Comparison of ENCODE assay signal across 11 cellular contexts in genomic region chr17:32491371-32492280, GRCh38. TPM values are rescaled to one million over a fixed set of nuclear protein-coding genes. Genes with fewer than 3 reads are reported as not detected.
DNase-seq lines count a peak whose midpoint lies in the region; ATAC-seq, FAIRE-seq and TF ChIP-seq lines count a peak whose summit lies in the region.
"Had no signal": no experiment of that assay in that cellular context is flagged by ENCODE, and none has a peak within 500 bp of the region (broad histone marks: within the 10 kb centered on the region; RNA-seq: fewer than 3 reads in every experiment).

No MANE protein-coding gene starts in this region.

- no peak overlapping the region for H3K56ac ChIP-seq in H1 (replicated peaks; ENCODE audit: insufficient read length, low read depth, low read length)

- CTCF ChIA-PET in MCF 10A (lab: Yijun Ruan, JAX) (interaction anchor here (0.6 to 1.8 kb wide), 4 partner anchors 8 to 1013 kb away, joined by 3 to 9 read pairs (median 4); no protein-coding TSS in a partner anchor), H1 (lab: Charles Lee; ENCODE audit: partially characterized antibody) (interaction anchor here (0.7 to 1.6 kb wide), 7 partner anchors 19 to 166 kb away, joined by 3 to 7 read pairs (median 4); no protein-coding TSS in a partner anchor)

- ATAC-seq in T-helper 17 cell (peak; percentile 20), HG02798 (IDR thresholded peaks at IDR 0.05; ENCODE audit: poor library complexity, unreplicated experiment) (no peak)
- ATAC-seq: left cardiac atrium had no signal

- no peak for TF ChIP-seq CTCF in MCF 10A (IDR thresholded peaks at IDR 0.05; ENCODE audit: unreplicated experiment)
- TF ChIP-seq CTCF in breast epithelium (IDR thresholded peaks at IDR 0.05) = no peak
- TF ChIP-seq CTCF in H1 (IDR thresholded peaks at IDR 0.05; ENCODE audit: control extremely low read depth in 1 of 3, insufficient read depth in 1 of 3, low read depth in 1 of 3, low read length in 3 of 3) = no peak

- H3K4ac ChIP-seq in H1 (replicated peaks; ENCODE audit: insufficient read length, low read depth, low read length) = no peak overlapping the region

- no peak for FAIRE-seq in H1 (lab: Jason Lieb, UNC)

- peaks cover 36% of the 10 kb centered on the region for H3K4me1 Mint-ChIP-seq in MCF 10A (ENCODE audit: insufficient read depth, unreplicated experiment)
- H3K4me1 Mint-ChIP-seq in T-helper 17 cell = peaks cover 39% of the 10 kb centered on the region

- WGBS in H1 (ENCODE audit: extremely low coverage in 1 of 2, insufficient coverage in 1 of 2, insufficient read length in 1 of 2, insufficient replicate concordance in 2 of 2, low coverage in 1 of 2, low lambda C conversion rate in 2 of 2, missing lambda C conversion rate in 1 of 2), 2 experiments = 86% methylated on average over 21 of the region's 21 CpGs; no CpG with 5 or more reads in 1 of the 2 experiments
- WGBS in thymus = 92% methylated on average over 21 of the region's 21 CpGs

- H2AFZ ChIP-seq in H1 (ENCODE audit: low read length) = no peak overlapping the region

- no peak overlapping the region for H3K14ac ChIP-seq in H1 (ENCODE audit: insufficient read length)

- H4K91ac ChIP-seq in H1 (replicated peaks; ENCODE audit: insufficient read length, low read length) = no peak overlapping the region

- H3K27ac ChIP-seq in breast epithelium (no peak overlapping the region), H1 (ENCODE audit: low read depth, low read length) (no peak overlapping the region), thymus (ENCODE audit: low read depth) (peak overlapping the region; percentile 58)
- H3K27ac ChIP-seq: epithelial cell of prostate had no signal

- H3K9me3 ChIP-seq in breast epithelium (no peaks in the 10 kb centered on the region), T-helper 17 cell (ENCODE audit: control insufficient read depth, low read length, poor library complexity, severe bottlenecking) (no peaks in the 10 kb centered on the region), H1 (ENCODE audit: insufficient read depth in 2 of 2, low read depth in 1 of 2, low read length in 1 of 2) (no peaks in the 10 kb centered on the region), thymus (ENCODE audit: control insufficient read depth) (peaks cover 2% of the 10 kb centered on the region)

- H3K27ac Mint-ChIP-seq in MCF 10A (ENCODE audit: low read depth, unreplicated experiment) = peak overlapping the region; percentile 79
- H3K27ac Mint-ChIP-seq in T-helper 17 cell = peak overlapping the region; percentile 94

- H4K20me1 ChIP-seq in H1 (replicated peaks in 1 of 2; ENCODE audit: control insufficient read depth in 1 of 2, insufficient read depth in 2 of 2, low read length in 2 of 2) = peaks cover 3 to 13% of the 10 kb centered on the region in 2 experiments

- H3K36me3 Mint-ChIP-seq in MCF 10A (ENCODE audit: insufficient read depth, unreplicated experiment) = peaks cover 14% of the 10 kb centered on the region
- H3K36me3 Mint-ChIP-seq in T-helper 17 cell (ENCODE audit: low read depth) = peaks cover 2% of the 10 kb centered on the region

- no peak overlapping the region for H2AK5ac ChIP-seq in H1 (ENCODE audit: low read depth, low read length)

- no peak overlapping the region for H2BK12ac ChIP-seq in H1 (ENCODE audit: low read depth, low read length)

- H3K27me3 Mint-ChIP-seq in MCF 10A (ENCODE audit: insufficient read depth, unreplicated experiment) (no peaks in the 10 kb centered on the region), T-helper 17 cell (no peaks in the 10 kb centered on the region)

- peaks cover 0 to 27% of the 10 kb centered on the region in 2 experiments; a peak in 2 of 4 replicates for H3K79me2 ChIP-seq in H1 (ENCODE audit: control insufficient read depth in 1 of 2, insufficient read depth in 2 of 2, low read length in 2 of 2)

- TF ChIP-seq POLR2A in breast epithelium (IDR thresholded peaks at IDR 0.05) (no peak), H1 (IDR thresholded peaks at IDR 0.05; ENCODE audit: control extremely low read depth in 1 of 2, low read depth in 2 of 2, low read length in 2 of 2) (no peak)

- no peaks in the 10 kb centered on the region for H3K9me3 Mint-ChIP-seq in MCF 10A (ENCODE audit: unreplicated experiment)

- no peak overlapping the region for H3K4me3 ChIP-seq in breast epithelium
- H3K4me3 ChIP-seq in H1 (ENCODE audit: extremely low read depth in 1 of 4, insufficient read depth in 2 of 4, low read depth in 3 of 4, low read length in 4 of 4) = no peak overlapping the region
- H3K4me3 ChIP-seq in thymus (ENCODE audit: low read length) = no peak overlapping the region

- H2BK120ac ChIP-seq in H1 (replicated peaks; ENCODE audit: low read depth, low read length) = no peak overlapping the region

- TF ChIP-seq EP300 in H1 (IDR thresholded peaks at IDR 0.05; ENCODE audit: borderline replicate concordance in 1 of 2, low read depth in 2 of 2, low read length in 2 of 2) = no peak

- H3K23ac ChIP-seq in H1 (ENCODE audit: insufficient read length) = no peak overlapping the region

- BruUV-seq in MCF 10A (replicated peaks; lab: Mats Ljungman, UMichigan) = no TSS peak

- H3K9ac ChIP-seq in H1 (replicated peaks in 1 of 4; ENCODE audit: extremely low read depth in 1 of 4, low read depth in 3 of 4, low read length in 3 of 4) = no peak overlapping the region

- H3K27me3 ChIP-seq in breast epithelium = no peaks in the 10 kb centered on the region
- H3K27me3 ChIP-seq in H1 (replicated peaks in 1 of 4; ENCODE audit: control insufficient read depth in 3 of 4, extremely low read depth in 1 of 4, insufficient read depth in 3 of 4, low read length in 3 of 4) = no peaks in the 10 kb centered on the region
- no peaks in the 10 kb centered on the region for H3K27me3 ChIP-seq in thymus (ENCODE audit: control insufficient read depth, insufficient read depth)

- 0 out of 2 replicates have a peak overlapping the region, but pooled peaks have one; percentile 9 for H2BK5ac ChIP-seq in H1 (ENCODE audit: low read depth, low read length)

- peak; percentile 38 for DNase-seq in MCF 10A (ENCODE audit: unreplicated experiment)
- no peak for DNase-seq in breast epithelium (ENCODE audit: low spot score in 2 of 2)
- DNase-seq in T-helper 17 cell = no peak
- DNase-seq in H1 (ENCODE audit: low read depth in 1 of 2, low spot score in 2 of 2) = no peak
- no peak for DNase-seq in cerebellar cortex (ENCODE audit: low spot score)
- no peak for DNase-seq in LoVo (ENCODE audit: low spot score)
- DNase-seq: left cardiac atrium, OCI-M1 had no signal

- peak overlapping the region; percentile 83 for H4K8ac ChIP-seq in H1 (ENCODE audit: extremely low read depth, insufficient read depth, low read length)

- H3K36me3 ChIP-seq in breast epithelium = no peaks in the 10 kb centered on the region
- peaks cover 0 to 13% (median 4%) of the 10 kb centered on the region in 4 experiments; a peak in 3 of 8 replicates for H3K36me3 ChIP-seq in H1 (ENCODE audit: control insufficient read depth in 2 of 4, insufficient read depth in 4 of 4, low read length in 3 of 4)
- H3K36me3 ChIP-seq in thymus (ENCODE audit: control insufficient read depth, insufficient read depth) = peaks cover 29% of the 10 kb centered on the region

- peaks cover 8% of the 10 kb centered on the region for H3K23me2 ChIP-seq in H1 (ENCODE audit: low read depth, low read length)

- no peaks in the 10 kb centered on the region for H3K4me1 ChIP-seq in breast epithelium
- peaks cover 0 to 25% (median 14%) of the 10 kb centered on the region in 4 experiments; a peak in 6 of 7 replicates for H3K4me1 ChIP-seq in H1 (replicated peaks in 1 of 4; ENCODE audit: control insufficient read depth in 3 of 4, insufficient read depth in 4 of 4, low read length in 3 of 4)
- peaks cover 33% of the 10 kb centered on the region for H3K4me1 ChIP-seq in thymus (ENCODE audit: control insufficient read depth, insufficient read depth, low read length)

- no peak overlapping the region for H3K4me2 ChIP-seq in H1 (ENCODE audit: insufficient read depth in 1 of 2, low read depth in 2 of 2, low read length in 2 of 2)

- POLR2A ChIA-PET in MCF 10A (lab: Yijun Ruan, JAX) = interaction anchor here (0.6 kb wide), 2 partner anchors 135 to 283 kb away, joined by 3 read pairs; no protein-coding TSS in a partner anchor
- POLR2A ChIA-PET in H1 (lab: Charles Lee; ENCODE audit: partially characterized antibody) = interaction anchor here (0.8 to 1.1 kb wide), 2 partner anchors 9 to 27 kb away, joined by 3 read pairs; no protein-coding TSS in a partner anchor

- H2BK15ac ChIP-seq in H1 (ENCODE audit: low read length) = no peak overlapping the region

- no peak for TF ChIP-seq RAD21 in H1 (IDR thresholded peaks at IDR 0.05 in 1 of 2, conservative IDR thresholded peaks at IDR 0.05 in 1 of 2; ENCODE audit: low read depth in 2 of 2, low read length in 2 of 2)

- H3K4me3 Mint-ChIP-seq in MCF 10A (ENCODE audit: unreplicated experiment) = no peak overlapping the region
- peak overlapping the region; percentile 78 for H3K4me3 Mint-ChIP-seq in T-helper 17 cell

- no peak overlapping the region for H4K5ac ChIP-seq in H1 (ENCODE audit: insufficient read length, low read depth, low read length)

- intact Hi-C loops in MCF 10A (cut with micrococcal nuclease) (no loop called here), breast epithelium (cut with DNase I; ENCODE audit: low total_unique reads) (no loop called here)

- H2BK20ac ChIP-seq in H1 (ENCODE audit: low read length) = no peak overlapping the region

- H3K18ac ChIP-seq in H1 (ENCODE audit: extremely low read depth, low read length) = peak overlapping the region; percentile 48

- H3K79me1 ChIP-seq in H1 (ENCODE audit: low read depth, low read length) = peaks cover 12% of the 10 kb centered on the region

RNA-seq across cellular contexts. Expression of gene CDK5R1, which starts 4.8 kb away (rescaled TPM):
- total RNA-seq in MCF 10A (2022) (4.0 and 4.4 TPM in 2 replicates), breast epithelium (under 1 TPM; 0.66 to 0.88 (median 0.80) TPM), T-helper 17 cell (1 to 10 TPM; 8.0 to 8.2 TPM)
- total RNA-seq in H1 (2021; fragmentation: NEBNext Ultra II Directional; extraction: Animal tissue kit (Norgen Biotek cat#: 25700)) = 9.9 and 10.7 TPM in 2 replicates
- polyA plus RNA-seq in H1 (2011; rRNA removed) (2.7 and 4.3 TPM in 2 replicates), thymus (7.1 TPM)
- polyA plus RNA-seq in H1 (2011; cell fraction: cytosol; rRNA removed) = 3.6 TPM
- polyA plus RNA-seq in H1 (2011; cell fraction: nucleus; rRNA removed) = 4.5 TPM
- 5.2 to 6.6 TPM (median 6.3 TPM) in 4 replicates for polyA plus RNA-seq in H1 (2012, experiment 1 of 2)
- 4.9 TPM for polyA plus RNA-seq in H1 (2012, experiment 2 of 2)
- polyA plus RNA-seq in H1 (2013, experiment 1 of 2) = 4.8 TPM
- 4.8 TPM for polyA plus RNA-seq in H1 (2013, experiment 2 of 2)
- polyA minus RNA-seq in H1 (2011; rRNA and poly(A)+ RNA removed) = 2.8 and 4.6 TPM in 2 replicates
- 6.5 TPM for polyA minus RNA-seq in H1 (2011; cell fraction: cytosol; rRNA and poly(A)+ RNA removed)
- 4.7 TPM for polyA minus RNA-seq in H1 (2011; cell fraction: nucleus; rRNA and poly(A)+ RNA removed)

RNA-seq across cellular contexts. Expression of gene PSMD11, which starts 47.3 kb away (rescaled TPM):
- total RNA-seq in MCF 10A (2022) (123 and 134 TPM in 2 replicates), breast epithelium (10 to 100 TPM; 49.2 to 61.9 (median 56.6) TPM), T-helper 17 cell (10 to 100 TPM; 66.1 to 81.7 TPM)
- total RNA-seq in H1 (2021; fragmentation: NEBNext Ultra II Directional; extraction: Animal tissue kit (Norgen Biotek cat#: 25700)) = 171 and 175 TPM in 2 replicates
- polyA plus RNA-seq in H1 (2011; rRNA removed) (49.0 and 68.4 TPM in 2 replicates), thymus (49.6 TPM)
- polyA plus RNA-seq in H1 (2011; cell fraction: cytosol; rRNA removed) = 82.0 TPM
- polyA plus RNA-seq in H1 (2011; cell fraction: nucleus; rRNA removed) = 64.6 TPM
- polyA plus RNA-seq in H1 (2012, experiment 1 of 2) = 148 to 209 TPM (median 158 TPM) in 4 replicates
- polyA plus RNA-seq in H1 (2012, experiment 2 of 2) = 48.7 TPM
- 147 TPM for polyA plus RNA-seq in H1 (2013, experiment 1 of 2)
- polyA plus RNA-seq in H1 (2013, experiment 2 of 2) = 151 TPM
- polyA minus RNA-seq in H1 (2011; rRNA and poly(A)+ RNA removed) = 202 and 260 TPM in 2 replicates
- 72.1 TPM for polyA minus RNA-seq in H1 (2011; cell fraction: cytosol; rRNA and poly(A)+ RNA removed)
- 81.8 TPM for polyA minus RNA-seq in H1 (2011; cell fraction: nucleus; rRNA and poly(A)+ RNA removed)
